In genomic region chr17:80476877-80477646, GRCh38 we compare ENCODE assay signal across 10 cellular contexts. TPM values are rescaled to one million over a fixed set of nuclear protein-coding genes. Genes with fewer than 3 reads are reported as not detected.
DNase-seq lines count a peak whose midpoint lies in the region; ATAC-seq and TF ChIP-seq lines count a peak whose summit lies in the region.
"Had no signal": no experiment of that assay in that cellular context is flagged by ENCODE, and none has a peak within 500 bp of the region (broad histone marks: within the 10 kb centered on the region; RNA-seq: fewer than 3 reads in every experiment).

No MANE protein-coding gene starts in this region.

- WGBS in sigmoid colon, 2 donors, result 1 to 2% methylated on average over 84 of the region's 84 CpGs

- TF ChIP-seq EP300 in sigmoid colon (IDR thresholded peaks at IDR 0.05), result no peak

- no peak for ATAC-seq in HG03159 (IDR thresholded peaks at IDR 0.05; ENCODE audit: unreplicated experiment)

- peaks cover 6 to 56% (median 54%) of the 10 kb centered on the region in 4 donors for H3K4me1 ChIP-seq in sigmoid colon

- peak; percentile 67 for DNase-seq in activated CD8-positive, alpha-beta memory T cell treated with anti-CD3 and anti-CD28 coated beads for 24 hours
- DNase-seq in activated CD8-positive, alpha-beta memory T cell treated with anti-CD3 and anti-CD28 coated beads, Interleukin-2, amount 50 U/mL, for 4 hours, result no peak
- DNase-seq in NB4 (ENCODE audit: low read depth), result peak; percentile 33
- DNase-seq in dorsolateral prefrontal cortex, result no peak
- DNase-seq in sigmoid colon, result no peak
- no peak for DNase-seq in germinal center (ENCODE audit: low spot score)
- no peak for DNase-seq in SIG-M5 (lab: John Stamatoyannopoulos, UW)
- DNase-seq: occipital lobe had no signal

- H3K9me3 ChIP-seq in sigmoid colon, result no peaks in the 10 kb centered on the region

- TF ChIP-seq POLR2A in NB4 (IDR thresholded peaks at IDR 0.05; ENCODE audit: extremely low read depth, insufficient read length) (no peak), sigmoid colon (IDR thresholded peaks at IDR 0.05) (no peak)

- H3K36me3 ChIP-seq in sigmoid colon, result peaks cover 0 to 13% (median 0%) of the 10 kb centered on the region in 4 donors

- intact Hi-C loops in dorsolateral prefrontal cortex (cut with DNase I) (no loop called here), sigmoid colon (cut with DNase I) (loop anchor here (5.0 to 10.0 kb wide), 2 partner anchors 358 to 385 kb away; no protein-coding TSS in a partner anchor)

- no peak for TF ChIP-seq CTCF in NB4 (IDR thresholded peaks at IDR 0.05; ENCODE audit: low read depth, low read length)
- no peak for TF ChIP-seq CTCF in dorsolateral prefrontal cortex (IDR thresholded peaks at IDR 0.05 in 54 of 56, conservative IDR thresholded peaks at IDR 0.05 in 2 of 56; ENCODE audit: low read depth in 1 of 56, partially characterized antibody in 56 of 56)
- no peak for TF ChIP-seq CTCF in sigmoid colon (IDR thresholded peaks at IDR 0.05)

- peak overlapping the region in 21 of 59 donors; percentile 18 to 89 (median 36) for H3K27ac ChIP-seq in dorsolateral prefrontal cortex
- peak overlapping the region in 3 of 4 donors; percentile 85 for H3K27ac ChIP-seq in sigmoid colon

- H3K4me3 ChIP-seq in NB4 (ENCODE audit: low read depth, low read length), result no peak overlapping the region
- H3K4me3 ChIP-seq in dorsolateral prefrontal cortex, result peak overlapping the region; percentile 19 to 76 (median 58)
- H3K4me3 ChIP-seq in sigmoid colon, result peak overlapping the region; percentile 30 to 64 (median 58)

- H3K27me3 ChIP-seq in dorsolateral prefrontal cortex (peaks cover 0 to 69% (median 36%) of the 10 kb centered on the region in 45 donors), sigmoid colon (peaks cover 25 to 73% (median 67%) of the 10 kb centered on the region in 3 donors)

RNA-seq across cellular contexts. Expression of gene NPTX1, which starts 0.7 kb away (rescaled TPM):
- total RNA-seq in dorsolateral prefrontal cortex (100 to 1,000 TPM in 119 of 120 experiments, 10 to 100 TPM in 1; 88.1 to 345 (median 239) TPM), sigmoid colon (10 to 100 TPM; 36.9 to 67.3 (median 46.0) TPM)
- polyA plus RNA-seq in sigmoid colon, result 1 to 10 TPM in 1 of 3 donors, under 1 TPM in 2; 0.60 to 1.9 (median 0.69) TPM
- total RNA-seq: CD4-positive, alpha-beta memory T cell had no signal

Comparison
In these comparisons a context has a peak if more than half of its experiments do, and no peak if none do; other contexts are left out.
1. DNase-seq: peak in activated CD8-positive, alpha-beta memory T cell treated with anti-CD3 and anti-CD28 coated beads for 24 hours (single experiment) and NB4 (single experiment); none in activated CD8-positive, alpha-beta memory T cell treated with anti-CD3 and anti-CD28 coated beads, Interleukin-2, amount 50 U/mL, for 4 hours (single experiment), dorsolateral prefrontal cortex (0 of 10), sigmoid colon (single experiment), germinal center (single experiment) and SIG-M5 (single experiment).